In genomic region chr1:241351841-241352240, GRCh38 we compare ENCODE assay signal across 38 cellular contexts. TPM values are rescaled to one million over a fixed set of nuclear protein-coding genes. Genes with fewer than 3 reads are reported as not detected.
"Had no signal": no experiment of that assay in that cellular context is flagged by ENCODE, and none has a peak within 500 bp of the region (broad histone marks: within the 10 kb centered on the region; RNA-seq: fewer than 3 reads in every experiment).

No MANE protein-coding gene starts in this region.

- ATAC-seq: activated naive CD4-positive, alpha-beta T cell treated with anti-CD3 and anti-CD28 coated beads, Interleukin-2, amount 50 U/mL, for 72 hours; activated naive CD8-positive, alpha-beta T cell treated with anti-CD3 and anti-CD28 coated beads, Interleukin-2, amount 50 U/mL, for 24 hours; activated T-cell treated with anti-CD3 and anti-CD28 coated beads, Interleukin-2, amount 50 U/mL, for 4 hours; activated T-cell treated with anti-CD3 and anti-CD28 coated beads, Interleukin-2, amount 50 U/mL, for 72 hours; activated T-helper 17 cell treated with anti-CD3 and anti-CD28 coated beads, Interleukin-2, amount 50 U/mL, for 72 hours; body of pancreas had no signal

- H3K27ac Mint-ChIP-seq: activated naive CD4-positive, alpha-beta T cell treated with anti-CD3 and anti-CD28 coated beads for 36 hours; activated naive CD4-positive, alpha-beta T cell treated with anti-CD3 and anti-CD28 coated beads, Interleukin-2, amount 10 ng/mL, durations not matched to agents 7 days and 5 days; activated naive CD4-positive, alpha-beta T cell treated with anti-CD3 and anti-CD28 coated beads, Interleukin-2, amount 50 U/mL, for 24 hours; activated naive CD4-positive, alpha-beta T cell treated with anti-CD3 and anti-CD28 coated beads, Interleukin-2, amount 50 U/mL, for 72 hours; activated naive CD8-positive, alpha-beta T cell; activated naive CD8-positive, alpha-beta T cell treated with anti-CD3 and anti-CD28 coated beads for 36 hours; activated naive CD8-positive, alpha-beta T cell treated with anti-CD3 and anti-CD28 coated beads, Interleukin-2, amount 10 ng/mL, durations not matched to agents 7 days and 5 days; activated naive CD8-positive, alpha-beta T cell treated with anti-CD3 and anti-CD28 coated beads, Interleukin-2, amount 50 U/mL, for 24 hours; activated T-cell treated with anti-CD3 and anti-CD28 coated beads, Interleukin-2, amount 50 U/mL, for 24 hours; activated T-cell treated with anti-CD3 and anti-CD28 coated beads, Interleukin-2, amount 50 U/mL, for 72 hours; activated T-helper 1 cell treated with anti-CD3 and anti-CD28 coated beads, Interleukin-12 subunit alpha, Interleukin-12 subunit beta, Interleukin-2, Interleukin-4 antibody, amounts not matched to agents 30 ng/mL and 10 ng/mL and 1 ng/mL, durations not matched to agents 14 hours and 24 hours and 36 hours; activated T-helper 17 cell treated with anti-CD3 and anti-CD28 coated beads, Interleukin-2, amount 50 U/mL, for 72 hours; activated T-helper 2 cell treated with anti-CD3 and anti-CD28 coated beads, Interferon-gamma antibody, Interleukin-2, Interleukin-4, amounts not matched to agents 10 μg/mL and 5 μg/mL and 100 μg/mL, durations not matched to agents 14 hours and 24 hours and 36 hours; brain had no signal

- H3K27me3 Mint-ChIP-seq: central memory CD8-positive, alpha-beta T cell had no signal

- H3K4me1 Mint-ChIP-seq: activated naive CD8-positive, alpha-beta T cell treated with anti-CD3 and anti-CD28 coated beads for 36 hours; activated naive CD8-positive, alpha-beta T cell treated with anti-CD3 and anti-CD28 coated beads, Interleukin-2, amount 10 ng/mL, durations not matched to agents 7 days and 5 days; activated T-helper 17 cell treated with anti-CD3 and anti-CD28 coated beads, Interleukin-2, amount 50 U/mL, for 72 hours; central memory CD8-positive, alpha-beta T cell had no signal

- H3K4me3 Mint-ChIP-seq: activated naive CD4-positive, alpha-beta T cell treated with anti-CD3 and anti-CD28 coated beads for 36 hours; activated naive CD4-positive, alpha-beta T cell treated with anti-CD3 and anti-CD28 coated beads, Interleukin-2, amount 10 ng/mL, durations not matched to agents 7 days and 5 days; activated naive CD4-positive, alpha-beta T cell treated with anti-CD3 and anti-CD28 coated beads, Interleukin-2, amount 50 U/mL, for 24 hours; activated naive CD8-positive, alpha-beta T cell; activated naive CD8-positive, alpha-beta T cell treated with anti-CD3 and anti-CD28 coated beads for 36 hours; activated naive CD8-positive, alpha-beta T cell treated with anti-CD3 and anti-CD28 coated beads, Interleukin-2, amount 10 ng/mL, durations not matched to agents 7 days and 5 days; activated naive CD8-positive, alpha-beta T cell treated with anti-CD3 and anti-CD28 coated beads, Interleukin-2, amount 50 U/mL, for 24 hours; activated T-cell treated with anti-CD3 and anti-CD28 coated beads, Interleukin-2, amount 50 U/mL, for 24 hours; activated T-cell treated with anti-CD3 and anti-CD28 coated beads, Interleukin-2, amount 50 U/mL, for 4 hours; activated T-cell treated with anti-CD3 and anti-CD28 coated beads, Interleukin-2, amount 50 U/mL, for 72 hours; activated T-helper 1 cell treated with anti-CD3 and anti-CD28 coated beads, Interleukin-12 subunit alpha, Interleukin-12 subunit beta, Interleukin-2, Interleukin-4 antibody, amounts not matched to agents 30 ng/mL and 10 ng/mL and 1 ng/mL, durations not matched to agents 14 hours and 24 hours and 36 hours; activated T-helper 17 cell treated with anti-CD3 and anti-CD28 coated beads, Interleukin-2, amount 50 U/mL, for 72 hours; central memory CD8-positive, alpha-beta T cell had no signal

- DNase-seq: activated effector memory CD4-positive, alpha-beta T cell treated with anti-CD3 and anti-CD28 coated beads, Interleukin-2, amount 50 U/mL, for 16 hours; activated effector memory CD4-positive, alpha-beta T cell treated with Interleukin-2 at 50 U/mL for 16 hours; activated gamma-delta T cell; activated gamma-delta T cell treated with Interleukin-2 at 50 U/mL for 16 hours; activated naive CD4-positive, alpha-beta T cell; activated naive CD4-positive, alpha-beta T cell treated with anti-CD3 and anti-CD28 coated beads for 36 hours; activated naive CD4-positive, alpha-beta T cell treated with anti-CD3 and anti-CD28 coated beads, Interleukin-2, amount 10 ng/mL, durations not matched to agents 7 days and 5 days; activated naive CD4-positive, alpha-beta T cell treated with anti-CD3 and anti-CD28 coated beads, Interleukin-2, amount 50 U/mL, for 16 hours; activated naive CD4-positive, alpha-beta T cell treated with Interleukin-2 at 50 U/mL for 16 hours; activated naive CD8-positive, alpha-beta T cell treated with anti-CD3 and anti-CD28 coated beads for 36 hours; activated naive CD8-positive, alpha-beta T cell treated with anti-CD3 and anti-CD28 coated beads, Interleukin-2, amount 10 ng/mL, durations not matched to agents 7 days and 5 days; activated naive CD8-positive, alpha-beta T cell treated with anti-CD3 and anti-CD28 coated beads, Interleukin-2, amount 50 U/mL, for 24 hours; activated T-cell treated with anti-CD3 and anti-CD28 coated beads, Interleukin-2, amount 50 U/mL, for 1 hour; activated T-cell treated with anti-CD3 and anti-CD28 coated beads, Interleukin-2, amount 50 U/mL, for 24 hours; activated T-cell treated with anti-CD3 and anti-CD28 coated beads, Interleukin-2, amount 50 U/mL, for 4 hours; activated T-cell treated with anti-CD3 and anti-CD28 coated beads, Interleukin-2, amount 50 U/mL, for 48 hours; activated T-cell treated with anti-CD3 and anti-CD28 coated beads, Interleukin-2, amount 50 U/mL, for 72 hours; adrenal gland; amniotic stem cell; amygdala; anterior cingulate cortex; aorta; body of pancreas; brain microvascular endothelial cell; central memory CD4-positive, alpha-beta T cell; cerebellar nuclear complex had no signal

- H3K36me3 Mint-ChIP-seq: activated naive CD4-positive, alpha-beta T cell treated with anti-CD3 and anti-CD28 coated beads, Interleukin-2, amount 10 ng/mL, durations not matched to agents 7 days and 5 days; activated naive CD4-positive, alpha-beta T cell treated with anti-CD3 and anti-CD28 coated beads, Interleukin-2, amount 50 U/mL, for 24 hours; activated naive CD4-positive, alpha-beta T cell treated with anti-CD3 and anti-CD28 coated beads, Interleukin-2, amount 50 U/mL, for 72 hours; activated naive CD8-positive, alpha-beta T cell; activated naive CD8-positive, alpha-beta T cell treated with anti-CD3 and anti-CD28 coated beads for 36 hours; activated naive CD8-positive, alpha-beta T cell treated with anti-CD3 and anti-CD28 coated beads, Interleukin-2, amount 10 ng/mL, durations not matched to agents 7 days and 5 days; brain had no signal

- H3K9me3 Mint-ChIP-seq: activated naive CD4-positive, alpha-beta T cell treated with anti-CD3 and anti-CD28 coated beads for 36 hours; activated naive CD4-positive, alpha-beta T cell treated with anti-CD3 and anti-CD28 coated beads, Interleukin-2, amount 10 ng/mL, durations not matched to agents 7 days and 5 days; activated naive CD4-positive, alpha-beta T cell treated with anti-CD3 and anti-CD28 coated beads, Interleukin-2, amount 50 U/mL, for 72 hours; activated naive CD8-positive, alpha-beta T cell treated with anti-CD3 and anti-CD28 coated beads for 36 hours; activated naive CD8-positive, alpha-beta T cell treated with anti-CD3 and anti-CD28 coated beads, Interleukin-2, amount 10 ng/mL, durations not matched to agents 7 days and 5 days; activated naive CD8-positive, alpha-beta T cell treated with anti-CD3 and anti-CD28 coated beads, Interleukin-2, amount 50 U/mL, for 24 hours; activated T-cell treated with anti-CD3 and anti-CD28 coated beads, Interleukin-2, amount 50 U/mL, for 24 hours; activated T-cell treated with anti-CD3 and anti-CD28 coated beads, Interleukin-2, amount 50 U/mL, for 4 hours; activated T-helper 1 cell treated with anti-CD3 and anti-CD28 coated beads, Interleukin-12 subunit alpha, Interleukin-12 subunit beta, Interleukin-2, Interleukin-4 antibody, amounts not matched to agents 30 ng/mL and 10 ng/mL and 1 ng/mL, durations not matched to agents 14 hours and 24 hours and 36 hours; activated T-helper 17 cell treated with anti-CD3 and anti-CD28 coated beads, Interleukin-2, amount 50 U/mL, for 72 hours; activated T-helper 2 cell treated with anti-CD3 and anti-CD28 coated beads, Interferon-gamma antibody, Interleukin-2, Interleukin-4, amounts not matched to agents 10 μg/mL and 5 μg/mL and 100 μg/mL, durations not matched to agents 14 hours and 24 hours and 36 hours; brain had no signal

RNA-seq across cellular contexts. Expression of gene RGS7, which starts 5.2 kb away (rescaled TPM):
- total RNA-seq: activated naive CD4-positive, alpha-beta T cell treated with anti-CD3 and anti-CD28 coated beads for 36 hours; activated naive CD4-positive, alpha-beta T cell treated with anti-CD3 and anti-CD28 coated beads, Interleukin-2, amount 50 U/mL, for 72 hours; activated naive CD8-positive, alpha-beta T cell treated with anti-CD3 and anti-CD28 coated beads for 36 hours; activated naive CD8-positive, alpha-beta T cell treated with anti-CD3 and anti-CD28 coated beads, Interleukin-2, amount 10 ng/mL, durations not matched to agents 7 days and 5 days; activated T-cell treated with anti-CD3 and anti-CD28 coated beads, Interleukin-2, amount 50 U/mL, for 4 hours; activated T-cell treated with anti-CD3 and anti-CD28 coated beads, Interleukin-2, amount 50 U/mL, for 72 hours; activated T-helper 1 cell treated with anti-CD3 and anti-CD28 coated beads, Interleukin-12 subunit alpha, Interleukin-12 subunit beta, Interleukin-2, Interleukin-4 antibody, amounts not matched to agents 30 ng/mL and 10 ng/mL and 1 ng/mL, durations not matched to agents 14 hours and 24 hours and 36 hours; activated T-helper 17 cell treated with anti-CD3 and anti-CD28 coated beads, Interleukin-2, amount 50 U/mL, for 72 hours; activated T-helper 2 cell treated with anti-CD3 and anti-CD28 coated beads, Interferon-gamma antibody, Interleukin-2, Interleukin-4, amounts not matched to agents 10 μg/mL and 5 μg/mL and 100 μg/mL, durations not matched to agents 14 hours and 24 hours and 36 hours; aorta; ascending aorta; bronchial epithelial cell; cardiac muscle cell; cardiac septum had no signal
